ENCODE assay signal across 8 cellular contexts in the genomic region with DNA sequence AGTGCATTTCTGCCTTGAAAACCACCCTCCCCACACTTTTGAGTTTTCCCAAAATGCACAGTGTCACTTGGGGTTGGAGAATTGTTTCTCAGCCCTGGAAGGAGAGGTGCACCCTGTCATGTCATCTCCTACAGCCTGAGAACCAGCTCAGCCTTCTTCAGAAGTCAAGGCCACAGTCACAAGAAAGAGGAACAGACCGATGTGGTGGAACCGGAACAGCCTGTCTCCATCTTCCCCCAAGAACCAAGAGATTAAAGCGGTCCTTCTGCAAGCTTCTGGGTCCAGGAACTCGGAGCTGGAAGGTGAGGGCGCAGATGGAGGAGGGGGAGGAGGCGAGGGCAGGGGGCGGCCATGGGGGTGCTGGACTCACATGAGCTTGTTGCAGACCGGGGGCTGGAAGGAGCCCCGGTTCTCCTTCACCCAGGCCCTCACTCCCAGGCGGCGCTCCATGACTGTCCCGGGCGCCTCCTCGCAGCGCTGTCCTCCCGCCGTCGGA. TPM values are rescaled to one million over a fixed set of nuclear protein-coding genes. Genes with fewer than 3 reads are reported as not detected.
DNase-seq lines count a peak whose midpoint lies in the region; ATAC-seq and TF ChIP-seq lines count a peak whose summit lies in the region.

No MANE protein-coding gene starts in this region.

- CTCF ChIA-PET in Caco-2 (lab: Charles Lee) = interaction anchor here (0.7 to 3.4 kb wide), 2 partner anchors 18 to 1898 kb away, joined by 6 to 33 read pairs; no protein-coding TSS in a partner anchor

- H3K4ac ChIP-seq in H9 (ENCODE audit: low read depth, low read length) = no peak overlapping the region

- DNase-seq in Caco-2 (no peak), H9 (no peak), foreskin keratinocyte (no peak), HK-2 (ENCODE audit: unreplicated experiment) (no peak), islet precursor cell (no peak)
- DNase-seq in T-helper 2 cell treated with Interferon-gamma antibody and Interleukin-4, amounts not matched to agents 5 μg/mL and 100 μg/mL, for 36 hours (ENCODE audit: low spot score) = no peak
- DNase-seq in effector CD8-positive, alpha-beta T cell (lab: John Stamatoyannopoulos, UW) = no peak

- H3K36me3 Mint-ChIP-seq in Caco-2 (ENCODE audit: insufficient read depth, unreplicated experiment) = peaks cover 37% of the 10 kb centered on the region
- H3K36me3 Mint-ChIP-seq in H9 (ENCODE audit: insufficient read depth in 1 of 3, low read depth in 3 of 3) = peaks cover 0 to 2% (median under 1%) of the 10 kb centered on the region in 3 experiments; a peak in 5 of 7 replicates
- H3K36me3 Mint-ChIP-seq in T-helper 2 cell treated with Interferon-gamma antibody and Interleukin-4, amounts not matched to agents 5 μg/mL and 100 μg/mL, for 36 hours (ENCODE audit: low read depth) = peaks cover 5% of the 10 kb centered on the region

- H3K14ac ChIP-seq in H9 (ENCODE audit: insufficient read depth, low read length) = no peak overlapping the region

- intact Hi-C loops in Caco-2 (cut with micrococcal nuclease; ENCODE audit: unreplicated experiment) = no loop called here

- TSS peak; percentile 67 for BruUV-seq in Caco-2 (replicated peaks; lab: Mats Ljungman, UMichigan)

- H3K4me2 ChIP-seq in H9 (ENCODE audit: insufficient read depth, insufficient read length, low read length) (peak overlapping the region; percentile 51), parathyroid adenoma (ENCODE audit: low read length) (peak overlapping the region; percentile 47)

- no peak overlapping the region for H2BK5ac ChIP-seq in H9 (ENCODE audit: insufficient read length, low read length)

- H3K4me3 ChIP-seq in Caco-2 (ENCODE audit: low read depth, low read length) (peak overlapping the region; percentile 87), parathyroid adenoma (ENCODE audit: low read depth, low read length) (no peak overlapping the region)

- H3K9ac ChIP-seq in H9 (ENCODE audit: extremely low read depth, insufficient read length, low read length) (no peak overlapping the region), parathyroid adenoma (no peak overlapping the region)

- no peak overlapping the region for H3K18ac ChIP-seq in H9 (ENCODE audit: insufficient read length, low read depth, low read length)

- H3K27ac ChIP-seq in H9 (ENCODE audit: insufficient read length, low read depth, low read length) (no peak overlapping the region), foreskin keratinocyte (no peak overlapping the region), parathyroid adenoma (peak overlapping the region; percentile 6)

- no CpG with 5 or more reads among the region's 18 CpGs for WGBS in H9 (ENCODE audit: extremely low coverage, insufficient read length, low lambda C conversion rate)

- H3K56ac ChIP-seq in H9 (ENCODE audit: insufficient read length, low read depth, low read length) = no peak overlapping the region

- no peak overlapping the region for H4K91ac ChIP-seq in H9 (ENCODE audit: insufficient read length, low read depth, low read length)

- TF ChIP-seq CTCF in Caco-2 (IDR thresholded peaks at IDR 0.05; ENCODE audit: insufficient read depth in 1 of 2, low read depth in 1 of 2, low read length in 1 of 2, severe bottlenecking in 1 of 2, unreplicated experiment in 1 of 2) (peak in 1 of 2 experiments; percentile 8), H9 (conservative IDR thresholded peaks at IDR 0.05) (no peak), foreskin keratinocyte (conservative IDR thresholded peaks at IDR 0.05) (peak; percentile 12), parathyroid adenoma (IDR thresholded peaks at IDR 0.05) (peak; percentile 15)

- H3K79me2 ChIP-seq in H9 (ENCODE audit: insufficient read depth, low read length) = no peaks in the 10 kb centered on the region
- H3K79me2 ChIP-seq in parathyroid adenoma = no peaks in the 10 kb centered on the region

- no peaks in the 10 kb centered on the region for H4K20me1 ChIP-seq in H9 (ENCODE audit: control insufficient read depth, insufficient read depth, insufficient read length)

- H4K5ac ChIP-seq in H9 (ENCODE audit: insufficient read length, low read depth, low read length) = no peak overlapping the region

- no peaks in the 10 kb centered on the region for H3K27me3 ChIP-seq in Caco-2 (replicated peaks; ENCODE audit: control insufficient read depth, insufficient read depth, low read length)
- H3K27me3 ChIP-seq in H9 (ENCODE audit: insufficient read depth, low read length) = peaks cover 7% of the 10 kb centered on the region; the same call in 1 of the 2 replicates
- peaks cover 32% of the 10 kb centered on the region for H3K27me3 ChIP-seq in foreskin keratinocyte
- H3K27me3 ChIP-seq in parathyroid adenoma (ENCODE audit: control insufficient read depth, insufficient read depth, low read length) = no peaks in the 10 kb centered on the region

- peak overlapping the region; percentile 82 for H3K27ac Mint-ChIP-seq in Caco-2 (ENCODE audit: unreplicated experiment)
- H3K27ac Mint-ChIP-seq in H9 = no peak overlapping the region; a peak in 1 of 7 replicates
- H3K27ac Mint-ChIP-seq in T-helper 2 cell treated with Interferon-gamma antibody and Interleukin-4, amounts not matched to agents 5 μg/mL and 100 μg/mL, for 36 hours = peak overlapping the region; percentile 71

- H4K8ac ChIP-seq in H9 (replicated peaks; ENCODE audit: insufficient read length, low read depth, low read length) = no peak overlapping the region

- H3K23me2 ChIP-seq in H9 (ENCODE audit: insufficient read length, low read depth, low read length, poor library complexity, severe bottlenecking) = peaks cover 13% of the 10 kb centered on the region

- no peak overlapping the region for H2BK120ac ChIP-seq in H9 (ENCODE audit: low read depth, low read length, poor library complexity, severe bottlenecking)

- no peaks in the 10 kb centered on the region for H3K79me1 ChIP-seq in H9 (ENCODE audit: insufficient read depth, low read depth, low read length, poor library complexity, severe bottlenecking)

- no peak overlapping the region for H3K23ac ChIP-seq in H9 (ENCODE audit: insufficient read length, low read depth, low read length)

- H3K27me3 Mint-ChIP-seq in Caco-2 (ENCODE audit: insufficient read depth, unreplicated experiment) (no peaks in the 10 kb centered on the region), H9 (ENCODE audit: low read depth) (peaks cover 37% of the 10 kb centered on the region)
- peaks cover 38% of the 10 kb centered on the region for H3K27me3 Mint-ChIP-seq in T-helper 2 cell treated with Interferon-gamma antibody and Interleukin-4, amounts not matched to agents 5 μg/mL and 100 μg/mL, for 36 hours (ENCODE audit: low read depth)

- peaks cover 6% of the 10 kb centered on the region; the same call in 1 of the 2 replicates for H3K36me3 ChIP-seq in Caco-2 (ENCODE audit: control insufficient read depth, insufficient read depth, low read length)
- no peaks in the 10 kb centered on the region for H3K36me3 ChIP-seq in parathyroid adenoma (ENCODE audit: control insufficient read depth, insufficient read depth, low read length)

- H3K4me1 Mint-ChIP-seq in Caco-2 (ENCODE audit: low read depth, unreplicated experiment) (peaks cover 49% of the 10 kb centered on the region), H9 (peaks cover 35 to 50% of the 10 kb centered on the region in 2 experiments)
- H3K4me1 Mint-ChIP-seq in T-helper 2 cell treated with Interferon-gamma antibody and Interleukin-4, amounts not matched to agents 5 μg/mL and 100 μg/mL, for 36 hours (ENCODE audit: low read depth) = peaks cover 37% of the 10 kb centered on the region

- no peak overlapping the region for H3T11ph ChIP-seq in H9 (ENCODE audit: low read length)

- H2BK20ac ChIP-seq in H9 (ENCODE audit: low read depth, low read length, poor library complexity, severe bottlenecking) = no peak overlapping the region

- H3K4me1 ChIP-seq in Caco-2 (peaks cover 18% of the 10 kb centered on the region), H9 (ENCODE audit: insufficient read depth, low read length) (no peaks in the 10 kb centered on the region), foreskin keratinocyte (peaks cover 9% of the 10 kb centered on the region), parathyroid adenoma (no peaks in the 10 kb centered on the region)

- H3K4me3 Mint-ChIP-seq in Caco-2 (ENCODE audit: unreplicated experiment) = peak overlapping the region; percentile 79
- peak overlapping the region; percentile 62 to 84 for H3K4me3 Mint-ChIP-seq in H9
- peak overlapping the region; percentile 84 for H3K4me3 Mint-ChIP-seq in T-helper 2 cell treated with Interferon-gamma antibody and Interleukin-4, amounts not matched to agents 5 μg/mL and 100 μg/mL, for 36 hours

- H2BK15ac ChIP-seq in H9 (ENCODE audit: low read depth, low read length) = no peak overlapping the region

- H3K9me3 ChIP-seq in Caco-2 = no peaks in the 10 kb centered on the region
- no peaks in the 10 kb centered on the region for H3K9me3 ChIP-seq in H9 (ENCODE audit: control insufficient read depth, low read depth, low read length)
- H3K9me3 ChIP-seq in parathyroid adenoma (ENCODE audit: control insufficient read depth, low read length) = no peaks in the 10 kb centered on the region

- peak; percentile 47 for ATAC-seq in foreskin keratinocyte

- POLR2A ChIA-PET in Caco-2 (lab: Charles Lee) = interaction anchor here (0.6 to 1.3 kb wide), 7 partner anchors 11 to 117 kb away, joined by 3 to 17 read pairs (median 4); no protein-coding TSS in a partner anchor

- H3K9me3 Mint-ChIP-seq in Caco-2 (ENCODE audit: unreplicated experiment) (no peaks in the 10 kb centered on the region), H9 (no peaks in the 10 kb centered on the region)
- H3K9me3 Mint-ChIP-seq in T-helper 2 cell treated with Interferon-gamma antibody and Interleukin-4, amounts not matched to agents 5 μg/mL and 100 μg/mL, for 36 hours = no peaks in the 10 kb centered on the region

- H2BK12ac ChIP-seq in H9 (ENCODE audit: insufficient read length, low read depth, low read length) = no peak overlapping the region

- no peak overlapping the region for H2AFZ ChIP-seq in H9 (ENCODE audit: low read length)
- peak overlapping the region; percentile 68 for H2AFZ ChIP-seq in parathyroid adenoma

- H2AK5ac ChIP-seq in H9 (ENCODE audit: insufficient read length, low read length) = no peak overlapping the region

RNA-seq across cellular contexts. Expression of a gene that starts 0.2 kb away (rescaled TPM):
- total RNA-seq in Caco-2 (2022) (44.1 and 47.5 TPM in 2 replicates), H9 (2021) (5.3 and 6.6 TPM in 2 replicates), foreskin keratinocyte (0.48 and 0.56 TPM in 2 replicates)
- polyA plus RNA-seq in foreskin keratinocyte = 0.47 and 0.57 TPM in 2 replicates

RNA-seq across cellular contexts. Expression of a gene that starts 28.2 kb away (rescaled TPM):
- total RNA-seq in Caco-2 (2022) = 10.9 and 11.0 TPM in 2 replicates
- total RNA-seq in H9 (2021) = 1.6 TPM in 2 replicates
- total RNA-seq in foreskin keratinocyte = 0.07 TPM in 1 of 2 replicates, not detected in the other
- 0.04 and 0.08 TPM in 2 replicates for polyA plus RNA-seq in foreskin keratinocyte

Comparison
In these comparisons a context has a peak if more than half of its experiments do, and no peak if none do; other contexts are left out.
1. H3K27ac Mint-ChIP-seq: peak in Caco-2 (single experiment) and T-helper 2 cell treated with Interferon-gamma antibody and Interleukin-4, amounts not matched to agents 5 μg/mL and 100 μg/mL, for 36 hours (single experiment); none in H9 (0 of 3).
2. Peak in every context shown above with its lines, with median percentiles within 50 percentile points of each other: H3K4me3 Mint-ChIP-seq.